ENCODE assay signal across 17 cellular contexts in the genomic region with DNA sequence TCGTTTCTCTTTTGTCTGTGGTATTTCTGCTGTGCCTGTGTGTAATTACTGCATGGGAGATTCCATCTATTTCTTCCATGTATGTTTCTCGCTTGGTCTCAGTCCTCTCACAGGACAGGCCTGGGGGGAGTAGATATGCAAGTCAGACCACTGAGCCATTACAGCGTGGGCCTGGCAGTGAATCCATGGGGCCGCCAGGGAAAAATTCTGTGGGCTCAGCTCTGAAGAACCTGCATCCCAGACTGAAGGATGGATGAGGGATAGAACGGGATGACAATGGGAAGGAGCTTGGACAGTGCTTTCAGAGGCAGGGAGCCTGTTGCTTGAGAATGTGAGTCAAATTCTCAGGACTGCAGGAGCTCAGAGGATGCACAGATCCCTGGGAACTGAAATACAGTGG. TPM values are rescaled to one million over a fixed set of nuclear protein-coding genes. Genes with fewer than 3 reads are reported as not detected.
DNase-seq lines count a peak whose midpoint lies in the region; ATAC-seq and TF ChIP-seq lines count a peak whose summit lies in the region.
"Had no signal": no experiment of that assay in that cellular context is flagged by ENCODE, and none has a peak within 500 bp of the region (broad histone marks: within the 10 kb centered on the region; RNA-seq: fewer than 3 reads in every experiment).

No MANE protein-coding gene starts in this region.

- TF ChIP-seq POLR2A in testis (IDR thresholded peaks at IDR 0.05): no peak

- H3K4me3 ChIP-seq in GM23338 (no peak overlapping the region), testis (no peak overlapping the region)
- H3K4me3 ChIP-seq in CD4-positive, alpha-beta memory T cell (ENCODE audit: low read length in 2 of 2): no peak overlapping the region
- H3K4me3 ChIP-seq: A549 had no signal

- H3K9me3 Mint-ChIP-seq in GM23338 (no peaks in the 10 kb centered on the region; the same call in 2 of the 3 replicates), nephron progenitor cell (no peaks in the 10 kb centered on the region), chondrocyte (ENCODE audit: low read depth) (no peaks in the 10 kb centered on the region)
- no peaks in the 10 kb centered on the region for H3K9me3 Mint-ChIP-seq in CD4-positive, alpha-beta memory T cell
- H3K9me3 Mint-ChIP-seq: CD8-positive, alpha-beta T cell had no signal

- H3K36me3 Mint-ChIP-seq in GM23338 (ENCODE audit: low read depth) (no peaks in the 10 kb centered on the region), nephron progenitor cell (ENCODE audit: low read depth) (no peaks in the 10 kb centered on the region), chondrocyte (ENCODE audit: low read depth) (no peaks in the 10 kb centered on the region)
- no peaks in the 10 kb centered on the region for H3K36me3 Mint-ChIP-seq in CD4-positive, alpha-beta memory T cell
- H3K36me3 Mint-ChIP-seq: CD8-positive, alpha-beta T cell had no signal

- H3K9me3 ChIP-seq in CD4-positive, alpha-beta memory T cell (ENCODE audit: control insufficient read depth in 1 of 2, low read length in 2 of 2): no peaks in the 10 kb centered on the region
- no peaks in the 10 kb centered on the region for H3K9me3 ChIP-seq in testis
- H3K9me3 ChIP-seq: A549, Caco-2 had no signal

- TF ChIP-seq CTCF in GM23338 (conservative IDR thresholded peaks at IDR 0.05; ENCODE audit: low read depth in 2 of 2) (no peak), nephron progenitor cell (IDR thresholded peaks at IDR 0.05) (no peak), chondrocyte (IDR thresholded peaks at IDR 0.05) (no peak), testis (IDR thresholded peaks at IDR 0.05) (no peak)

- DNase-seq in GM23338 (ENCODE audit: low spot score) (peak; percentile 17), mesenteric fat pad (ENCODE audit: low spot score) (peak; percentile 16), posterior vena cava (ENCODE audit: low spot score) (peak; percentile 54), nephron progenitor cell (no peak), chondrocyte (ENCODE audit: low spot score) (no peak), testis (no peak)
- no peak for DNase-seq in CD4-positive, alpha-beta memory T cell
- DNase-seq: 8988T; ACHN; C1 segment of cervical spinal cord; Caco-2; CD8-positive, alpha-beta T cell; DMS153; DND-41; H7; HCEC 1CT had no signal

- H3K27ac Mint-ChIP-seq in GM23338 (no peak overlapping the region), nephron progenitor cell (no peak overlapping the region), chondrocyte (ENCODE audit: unreplicated experiment) (no peak overlapping the region)
- H3K27ac Mint-ChIP-seq in CD4-positive, alpha-beta memory T cell: no peak overlapping the region
- H3K27ac Mint-ChIP-seq: CD8-positive, alpha-beta T cell had no signal

- ATAC-seq in GM23338: no peak
- ATAC-seq: A549; CD8-positive, alpha-beta T cell had no signal

- H3K4me1 ChIP-seq in GM23338 (ENCODE audit: insufficient read depth) (no peaks in the 10 kb centered on the region), testis (peaks cover 24% of the 10 kb centered on the region)
- H3K4me1 ChIP-seq in CD4-positive, alpha-beta memory T cell (ENCODE audit: insufficient read depth, low read length): peaks cover 7% of the 10 kb centered on the region

- intact Hi-C loops in posterior vena cava (cut with DNase I) (no loop called here), testis (cut with DNase I; ENCODE audit: low total_unique reads) (no loop called here)
- intact Hi-C loops in CD4-positive, alpha-beta memory T cell (cut with micrococcal nuclease): no loop called here

- H2AFZ ChIP-seq in GM23338: no peak overlapping the region

- H3K4me2 ChIP-seq in GM23338: no peak overlapping the region
- H3K4me2 ChIP-seq: A549 had no signal

- CTCF ChIA-PET in CD4-positive, alpha-beta memory T cell (lab: Charles Lee; ENCODE audit: partially characterized antibody): interaction anchor here (1.7 kb wide), 1 partner anchor 399 kb away, joined by 3 read pairs; no protein-coding TSS in a partner anchor

- H3K27me3 Mint-ChIP-seq in GM23338 (ENCODE audit: insufficient read depth, low read depth, poor library complexity) (peaks cover 7% of the 10 kb centered on the region), nephron progenitor cell (ENCODE audit: low read depth, poor library complexity) (peaks cover 14% of the 10 kb centered on the region), chondrocyte (ENCODE audit: low read depth) (peaks cover 9% of the 10 kb centered on the region)
- H3K27me3 Mint-ChIP-seq in CD4-positive, alpha-beta memory T cell: peaks cover 2 to 9% of the 10 kb centered on the region in 2 donors

- H3K27ac ChIP-seq in GM23338 (ENCODE audit: low read depth) (no peak overlapping the region), testis (no peak overlapping the region)
- H3K27ac ChIP-seq in CD4-positive, alpha-beta memory T cell (ENCODE audit: low read depth, low read length): no peak overlapping the region
- H3K27ac ChIP-seq: A549 had no signal

- H3K36me3 ChIP-seq in GM23338 (ENCODE audit: insufficient read depth) (no peaks in the 10 kb centered on the region), testis (ENCODE audit: low read depth, missing control alignments) (no peaks in the 10 kb centered on the region)
- no peaks in the 10 kb centered on the region for H3K36me3 ChIP-seq in CD4-positive, alpha-beta memory T cell (ENCODE audit: insufficient read depth, low read length)

- no peaks in the 10 kb centered on the region for H3K9me2 ChIP-seq in GM23338 (ENCODE audit: insufficient read depth)

- POLR2A ChIA-PET in CD4-positive, alpha-beta memory T cell (lab: Charles Lee; ENCODE audit: partially characterized antibody): no interaction called here

- 91 to 92% methylated on average over 5 of the region's 5 CpGs for WGBS in testis, 2 donors

- H3K4me1 Mint-ChIP-seq in GM23338 (peaks cover 23% of the 10 kb centered on the region), nephron progenitor cell (peaks cover 64% of the 10 kb centered on the region), chondrocyte (ENCODE audit: low read depth) (peaks cover 16% of the 10 kb centered on the region)
- peaks cover 0 to 2% (median 0%) of the 10 kb centered on the region in 4 donors for H3K4me1 Mint-ChIP-seq in CD4-positive, alpha-beta memory T cell

- H3K27me3 ChIP-seq in GM23338 (ENCODE audit: insufficient read depth) (no peaks in the 10 kb centered on the region), testis (no peaks in the 10 kb centered on the region)
- H3K27me3 ChIP-seq in CD4-positive, alpha-beta memory T cell (ENCODE audit: insufficient read depth, low read length): no peaks in the 10 kb centered on the region

- no peaks in the 10 kb centered on the region for H4K20me1 ChIP-seq in GM23338 (replicated peaks; ENCODE audit: insufficient read depth)

- H3K4me3 Mint-ChIP-seq in GM23338 (no peak overlapping the region), nephron progenitor cell (no peak overlapping the region), chondrocyte (ENCODE audit: unreplicated experiment) (no peak overlapping the region)
- no peak overlapping the region for H3K4me3 Mint-ChIP-seq in CD4-positive, alpha-beta memory T cell
- H3K4me3 Mint-ChIP-seq: CD8-positive, alpha-beta T cell had no signal

- no peaks in the 10 kb centered on the region for H3K79me2 ChIP-seq in GM23338 (replicated peaks; ENCODE audit: insufficient read depth)

- H3F3A ChIP-seq in GM23338 (replicated peaks; ENCODE audit: low read depth): no peaks in the 10 kb centered on the region

RNA-seq across cellular contexts. Expression of gene GRAMD2A, which starts 24.8 kb away (rescaled TPM):
- 2.8 and 3.3 TPM in 2 replicates for total RNA-seq in GM23338 (2014; rRNA removed; shearing (Covaris generic))
- polyA plus RNA-seq in GM23338 (2016; fragmentation: Nextera tagmentation; extraction: Ambion mirVana): 0.70 and 0.71 TPM in 2 replicates
- not detected for total RNA-seq in mesenteric fat pad
- total RNA-seq in posterior vena cava: under 1 TPM in 1 of 2 donors, not detected in 1; 0.10 TPM
- total RNA-seq in CD4-positive, alpha-beta memory T cell: not detected
- not detected for polyA plus RNA-seq in CD4-positive, alpha-beta memory T cell
- 0.32 to 0.77 TPM (median 0.65 TPM) in 3 replicates for total RNA-seq in chondrocyte
- 1 to 10 TPM in 1 of 2 donors, under 1 TPM in 1; 0.31 to 1.4 TPM for total RNA-seq in testis
- 3.1 TPM for polyA plus RNA-seq in testis (ENCODE audit: insufficient read depth, low read depth, low replicate concordance)
- total RNA-seq: CD8-positive, alpha-beta T cell had no signal

RNA-seq across cellular contexts. Expression of gene SENP8, which starts 54.6 kb away (rescaled TPM):
- 4.9 and 7.7 TPM in 2 replicates for total RNA-seq in GM23338 (2014; rRNA removed; shearing (Covaris generic))
- polyA plus RNA-seq in GM23338 (2016; fragmentation: Nextera tagmentation; extraction: Ambion mirVana) (2.8 and 3.1 TPM in 2 replicates), testis (ENCODE audit: insufficient read depth, low read depth, low replicate concordance) (22.7 TPM)
- total RNA-seq in mesenteric fat pad (1.5 TPM), posterior vena cava (1 to 10 TPM; 1.9 to 2.3 TPM), chondrocyte (2.9 to 4.0 TPM (median 3.0 TPM) in 3 replicates), testis (10 to 100 TPM in 1 of 2 donors, 1 to 10 TPM in 1; 8.1 to 17.6 TPM)
- 1 to 10 TPM; 1.1 to 2.6 TPM for total RNA-seq in CD4-positive, alpha-beta memory T cell
- polyA plus RNA-seq in CD4-positive, alpha-beta memory T cell: 1 to 10 TPM in 1 of 2 donors, under 1 TPM in 1; 0.69 to 1.4 TPM

RNA-seq across cellular contexts. Expression of gene MYO9A, which starts 54.8 kb away (rescaled TPM):
- total RNA-seq in GM23338 (2014; rRNA removed; shearing (Covaris generic)): 30.2 and 32.8 TPM in 2 replicates
- polyA plus RNA-seq in GM23338 (2016; fragmentation: Nextera tagmentation; extraction: Ambion mirVana) (8.1 and 11.6 TPM in 2 replicates), testis (ENCODE audit: insufficient read depth, low read depth, low replicate concordance) (68.9 TPM)
- total RNA-seq in mesenteric fat pad (47.1 TPM), posterior vena cava (10 to 100 TPM; 61.4 to 68.2 TPM), chondrocyte (41.8 to 46.0 TPM (median 42.0 TPM) in 3 replicates), testis (100 to 1,000 TPM; 103 to 126 TPM)
- total RNA-seq in CD4-positive, alpha-beta memory T cell: 10 to 100 TPM; 37.9 to 44.0 TPM
- 10 to 100 TPM in 1 of 2 donors, 1 to 10 TPM in 1; 7.8 to 18.1 TPM for polyA plus RNA-seq in CD4-positive, alpha-beta memory T cell

RNA-seq across cellular contexts. Expression of gene PKM, which starts 58.2 kb away (rescaled TPM):
- total RNA-seq in GM23338 (2014; rRNA removed; shearing (Covaris generic)): 1,067 and 1,137 TPM in 2 replicates
- 432 and 445 TPM in 2 replicates for polyA plus RNA-seq in GM23338 (2016; fragmentation: Nextera tagmentation; extraction: Ambion mirVana)
- total RNA-seq in mesenteric fat pad: 414 TPM
- total RNA-seq in posterior vena cava: 100 to 1,000 TPM; 554 to 783 TPM
- total RNA-seq in CD4-positive, alpha-beta memory T cell: 100 to 1,000 TPM; 378 to 383 TPM
- 100 to 1,000 TPM; 440 to 658 TPM for polyA plus RNA-seq in CD4-positive, alpha-beta memory T cell
- 909 to 976 TPM (median 944 TPM) in 3 replicates for total RNA-seq in chondrocyte
- 100 to 1,000 TPM; 521 to 530 TPM for total RNA-seq in testis
- 602 TPM for polyA plus RNA-seq in testis (ENCODE audit: insufficient read depth, low read depth, low replicate concordance)

Comparison
In these comparisons a context has a peak if more than half of its experiments do, and no peak if none do; other contexts are left out.
1. DNase-seq: peak in GM23338 (single experiment), mesenteric fat pad (single experiment) and posterior vena cava (single experiment); none in nephron progenitor cell (single experiment), CD4-positive, alpha-beta memory T cell (0 of 5), chondrocyte (single experiment) and testis (single experiment).